27 cellular contexts compared by ENCODE assay signal in the genomic region with DNA sequence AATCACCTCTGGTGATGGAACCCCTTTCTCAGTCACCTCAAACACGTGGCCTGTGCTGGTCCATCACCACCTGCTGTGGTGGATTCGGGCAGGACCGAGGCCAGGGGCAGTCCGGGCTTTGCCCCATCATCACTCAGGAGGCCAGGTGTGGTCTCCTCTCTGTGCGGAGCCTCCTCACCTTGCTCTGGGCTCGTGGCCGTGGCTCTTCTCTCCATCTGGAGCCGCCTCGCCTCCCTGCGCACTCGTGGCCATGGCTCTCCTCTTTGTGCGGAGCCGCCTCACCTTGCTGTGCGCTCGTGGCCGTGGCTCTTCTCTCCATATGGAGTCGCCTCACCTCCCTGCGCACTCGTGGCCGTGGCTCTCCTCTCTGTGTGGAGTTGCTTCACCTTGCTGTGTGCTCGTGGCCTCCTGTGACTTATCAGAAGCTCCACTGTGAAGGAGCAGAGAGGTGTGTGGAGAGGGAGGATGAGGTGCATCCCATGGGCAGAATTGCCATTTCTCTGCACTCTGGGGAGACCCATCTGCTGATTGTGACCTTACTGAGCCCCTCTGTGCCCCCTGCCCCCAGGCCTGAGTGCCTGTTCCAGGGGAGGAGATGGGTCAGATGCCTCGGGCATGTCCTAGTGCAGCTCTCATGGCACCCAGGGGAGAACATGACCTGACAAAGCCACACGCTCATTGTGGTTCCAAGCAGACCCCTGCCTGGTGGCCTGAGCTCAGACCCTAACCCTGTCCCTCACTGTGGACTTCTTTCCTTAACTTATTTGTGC.
"Had no signal": no experiment of that assay in that cellular context is flagged by ENCODE, and none has a peak within 500 bp of the region (broad histone marks: within the 10 kb centered on the region; RNA-seq: fewer than 3 reads in every experiment).

No MANE protein-coding gene starts in this region.

- H3K4me1 Mint-ChIP-seq: immature natural killer cell; stimulated activated naive B cell treated with anti-CD40 and anti-IgM and Interleukin-4, amounts not matched to agents 10 μg/mL and 1 μg/mL and 100 μg/mL, for 72 hours had no signal

- H3K4me3 Mint-ChIP-seq: immature natural killer cell; naive thymus-derived CD4-positive, alpha-beta T cell; natural killer cell treated with Interleukin-12 subunit alpha and Interleukin-12 subunit beta and Interleukin-15 and Interleukin-18, amount 100 ng/mL, for 72 hours; stimulated activated naive B cell treated with anti-CD40 and anti-IgM and Interleukin-4, amounts not matched to agents 10 μg/mL and 1 μg/mL and 100 μg/mL, for 72 hours; stimulated activated naive CD8-positive, alpha-beta T cell treated with anti-CD3 and anti-CD28 coated beads, Interleukin-15, Interleukin-2, amounts not matched to agents 100 ng/mL and 50 ng/mL, for 24 hours; type B pancreatic cell had no signal

- H3K27me3 ChIP-seq: left lung, tibial nerve had no signal

- DNase-seq: glutamatergic neuron; heart left ventricle; hypothalamus; immature natural killer cell; kidney; left colon; mesendoderm; midbrain; mucosa of descending colon; naive thymus-derived CD4-positive, alpha-beta T cell; nucleus accumbens; psoas muscle; stimulated activated CD4-positive, alpha-beta T cell treated with anti-CD3 and anti-CD28 coated beads, Interleukin-12 subunit alpha, Interleukin-12 subunit beta, amount 100 ng/mL, for 4 hours; stimulated activated CD4-positive, alpha-beta T cell treated with anti-CD3 and anti-CD28 coated beads, Interleukin-15, amount 100 ng/mL, for 24 hours; stimulated activated CD4-positive, alpha-beta T cell treated with anti-CD3 and anti-CD28 coated beads, Interleukin-2, amount 100 ng/mL, for 24 hours; stimulated activated CD4-positive, alpha-beta T cell treated with anti-CD3 and anti-CD28 coated beads, Interleukin-4, amount 100 ng/mL, for 1 hour; stimulated activated naive B cell treated with anti-CD40 and anti-IgM and Interleukin-4, amounts not matched to agents 10 μg/mL and 1 μg/mL and 100 μg/mL, for 72 hours; substantia nigra had no signal

- H3K4me1 ChIP-seq: heart left ventricle, left lung, parathyroid adenoma, psoas muscle, tibial nerve had no signal

- H3K27ac ChIP-seq: heart left ventricle, left lung, parathyroid adenoma, psoas muscle, skin epidermis, tibial nerve had no signal

- ATAC-seq: heart left ventricle; left colon; left lung; mucosa of descending colon; naive thymus-derived CD4-positive, alpha-beta T cell; natural killer cell treated with Interleukin-12 subunit alpha and Interleukin-12 subunit beta and Interleukin-15 and Interleukin-18, amount 100 ng/mL, for 72 hours; psoas muscle; sciatic nerve; stimulated activated naive B cell treated with anti-CD40 and anti-IgM and Interleukin-4, amounts not matched to agents 10 μg/mL and 1 μg/mL and 100 μg/mL, for 72 hours had no signal

- H3K9me3 Mint-ChIP-seq: type B pancreatic cell had no signal

- H3K9me3 ChIP-seq: psoas muscle had no signal

- H3K27ac Mint-ChIP-seq: immature natural killer cell; naive thymus-derived CD4-positive, alpha-beta T cell; natural killer cell treated with Interleukin-12 subunit alpha and Interleukin-12 subunit beta and Interleukin-15 and Interleukin-18, amount 100 ng/mL, for 72 hours; stimulated activated naive B cell treated with anti-CD40 and anti-IgM and Interleukin-4, amounts not matched to agents 10 μg/mL and 1 μg/mL and 100 μg/mL, for 72 hours; stimulated activated naive CD8-positive, alpha-beta T cell treated with anti-CD3 and anti-CD28 coated beads, Interleukin-15, Interleukin-2, amounts not matched to agents 100 ng/mL and 50 ng/mL, for 24 hours; type B pancreatic cell had no signal

- H3K36me3 Mint-ChIP-seq: immature natural killer cell; naive thymus-derived CD4-positive, alpha-beta T cell; natural killer cell treated with Interleukin-12 subunit alpha and Interleukin-12 subunit beta and Interleukin-15 and Interleukin-18, amount 100 ng/mL, for 72 hours; stimulated activated naive B cell treated with anti-CD40 and anti-IgM and Interleukin-4, amounts not matched to agents 10 μg/mL and 1 μg/mL and 100 μg/mL, for 72 hours; type B pancreatic cell had no signal

- H3K4me3 ChIP-seq: heart left ventricle, left lung, lung, mucosa of descending colon, psoas muscle, skin epidermis, tibial nerve had no signal

- H3K36me3 ChIP-seq: heart left ventricle, left lung, tibial nerve had no signal

- H3K27me3 Mint-ChIP-seq: natural killer cell treated with Interleukin-12 subunit alpha and Interleukin-12 subunit beta and Interleukin-15 and Interleukin-18, amount 100 ng/mL, for 72 hours; stimulated activated naive B cell treated with anti-CD40 and anti-IgM and Interleukin-4, amounts not matched to agents 10 μg/mL and 1 μg/mL and 100 μg/mL, for 72 hours; stimulated activated naive CD8-positive, alpha-beta T cell treated with anti-CD3 and anti-CD28 coated beads, Interleukin-15, Interleukin-2, amounts not matched to agents 100 ng/mL and 50 ng/mL, for 24 hours had no signal
